Comparison of ENCODE assay signal across 18 cellular contexts in genomic region chr16:12120982-12121652, GRCh38.
"Had no signal": no experiment of that assay in that cellular context is flagged by ENCODE, and none has a peak within 500 bp of the region (broad histone marks: within the 10 kb centered on the region; RNA-seq: fewer than 3 reads in every experiment).

No MANE protein-coding gene starts in this region.

- H3K4me1 ChIP-seq: colonic mucosa, pancreas had no signal

- FAIRE-seq: pancreas had no signal

- H3K4me3 Mint-ChIP-seq: activated CD8-positive, alpha-beta T cell treated with anti-CD3 and anti-CD28 coated beads, Interleukin-2, amount 10 ng/mL, durations not matched to agents 7 days and 5 days; activated naive CD8-positive, alpha-beta T cell treated with anti-CD3 and anti-CD28 coated beads, Interleukin-2, amount 50 U/mL, for 24 hours; natural killer cell treated with Interleukin-12 subunit alpha and Interleukin-12 subunit beta and Interleukin-15 and Interleukin-18, amount 100 ng/mL, for 72 hours had no signal

- H3K27me3 Mint-ChIP-seq: activated naive CD8-positive, alpha-beta T cell treated with anti-CD3 and anti-CD28 coated beads, Interleukin-2, amount 50 U/mL, for 24 hours; natural killer cell treated with Interleukin-12 subunit alpha and Interleukin-12 subunit beta and Interleukin-15 and Interleukin-18, amount 100 ng/mL, for 72 hours had no signal

- H3K9me3 ChIP-seq: ascending aorta, colonic mucosa, pancreas, SK-N-SH, tibial artery had no signal

- H3K9me3 Mint-ChIP-seq: natural killer cell treated with Interleukin-12 subunit alpha and Interleukin-12 subunit beta and Interleukin-15 and Interleukin-18, amount 100 ng/mL, for 72 hours had no signal

- H3K27me3 ChIP-seq: ascending aorta, cardiac muscle cell, colonic mucosa, pancreas, tibial artery had no signal

- DNase-seq: activated CD4-positive, alpha-beta T cell treated with anti-CD3 and anti-CD28 coated beads for 4 hours; activated CD8-positive, alpha-beta memory T cell treated with anti-CD3 and anti-CD28 coated beads, Interleukin-2, amount 50 U/mL, for 48 hours; activated CD8-positive, alpha-beta T cell treated with anti-CD3 and anti-CD28 coated beads, Interleukin-2, amount 10 ng/mL, durations not matched to agents 7 days and 5 days; activated naive CD4-positive, alpha-beta T cell; activated naive CD8-positive, alpha-beta T cell treated with anti-CD3 and anti-CD28 coated beads, Interleukin-2, amount 50 U/mL, for 24 hours; colonic mucosa; effector CD4-positive, alpha-beta T cell; hippocampal formation; kidney glomerular epithelial cell; SK-N-SH; T-helper 1 cell; WERI-Rb-1 had no signal

- H3K4me2 ChIP-seq: SK-N-SH had no signal

- H3K36me3 Mint-ChIP-seq: natural killer cell treated with Interleukin-12 subunit alpha and Interleukin-12 subunit beta and Interleukin-15 and Interleukin-18, amount 100 ng/mL, for 72 hours had no signal

- H3K36me3 ChIP-seq: ascending aorta, cardiac muscle cell, colonic mucosa, pancreas, tibial artery, WERI-Rb-1 had no signal

- ATAC-seq: activated CD8-positive, alpha-beta T cell treated with anti-CD3 and anti-CD28 coated beads, Interleukin-2, amount 10 ng/mL, durations not matched to agents 7 days and 5 days; activated naive CD8-positive, alpha-beta T cell treated with anti-CD3 and anti-CD28 coated beads, Interleukin-2, amount 50 U/mL, for 24 hours had no signal

- H3K27ac ChIP-seq: ascending aorta, cardiac muscle cell, colonic mucosa, pancreas, skin epidermis, tibial artery, WERI-Rb-1 had no signal

- H3K4me3 ChIP-seq: ascending aorta, cardiac muscle cell, colonic mucosa, pancreas, skin epidermis, tibial artery had no signal

- H3K27ac Mint-ChIP-seq: activated CD8-positive, alpha-beta T cell treated with anti-CD3 and anti-CD28 coated beads, Interleukin-2, amount 10 ng/mL, durations not matched to agents 7 days and 5 days; activated naive CD8-positive, alpha-beta T cell treated with anti-CD3 and anti-CD28 coated beads, Interleukin-2, amount 50 U/mL, for 24 hours had no signal

- H3K9ac ChIP-seq: SK-N-SH had no signal
